1 cellular context compared by ENCODE assay signal in the genomic region with DNA sequence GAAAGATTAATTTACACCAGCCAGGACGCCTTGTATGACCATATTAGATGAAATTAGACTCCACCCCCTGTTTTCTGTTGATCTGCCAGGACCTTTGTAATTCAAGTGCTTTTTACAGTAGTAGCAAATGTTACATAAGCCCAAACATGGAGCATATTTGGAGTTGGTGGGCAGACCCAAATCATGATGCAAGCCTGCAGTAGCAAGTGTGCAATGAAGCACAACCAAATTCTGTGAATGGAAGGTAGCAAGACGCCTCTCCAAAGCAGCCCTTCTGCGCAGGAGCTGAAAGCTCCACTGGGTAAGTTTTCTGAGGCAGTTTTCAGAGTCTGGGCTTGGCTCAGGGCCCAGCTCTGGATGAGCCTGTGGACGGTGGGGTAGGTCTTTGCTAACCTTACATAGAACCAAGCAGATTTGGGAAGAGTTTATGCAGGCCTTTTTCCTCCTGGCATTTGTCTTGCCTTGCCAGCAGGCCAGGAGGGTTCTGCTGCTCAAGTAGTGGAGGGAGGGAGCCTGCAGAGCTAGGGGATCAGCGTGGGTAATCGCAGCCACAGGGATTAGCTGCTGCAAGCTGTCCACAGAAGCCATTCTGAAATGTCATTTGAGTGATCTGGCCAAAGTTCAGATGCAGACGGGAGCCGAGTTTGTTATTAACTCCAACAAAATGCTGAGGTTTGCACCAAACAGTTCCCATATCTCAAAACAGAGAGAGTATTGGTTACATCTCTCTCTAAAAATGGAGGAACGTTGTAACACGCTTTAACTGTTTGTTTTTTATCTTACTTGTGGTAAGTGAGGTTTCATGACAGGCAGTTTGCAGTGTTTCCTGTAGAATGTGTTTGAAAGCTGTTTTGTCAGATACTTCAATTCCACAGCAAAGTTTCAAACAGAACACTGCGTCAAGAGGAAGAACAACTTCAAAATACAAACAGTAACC.
TF ChIP-seq lines count a peak whose summit lies in the region.

No MANE protein-coding gene starts in this region.

TF ChIP-seq in HepG2, 621 proteins besides CTCF, POLR2A, EP300 and RAD21 (continued from another document and continues in another):
- TF ChIP-seq, protein P1, sequence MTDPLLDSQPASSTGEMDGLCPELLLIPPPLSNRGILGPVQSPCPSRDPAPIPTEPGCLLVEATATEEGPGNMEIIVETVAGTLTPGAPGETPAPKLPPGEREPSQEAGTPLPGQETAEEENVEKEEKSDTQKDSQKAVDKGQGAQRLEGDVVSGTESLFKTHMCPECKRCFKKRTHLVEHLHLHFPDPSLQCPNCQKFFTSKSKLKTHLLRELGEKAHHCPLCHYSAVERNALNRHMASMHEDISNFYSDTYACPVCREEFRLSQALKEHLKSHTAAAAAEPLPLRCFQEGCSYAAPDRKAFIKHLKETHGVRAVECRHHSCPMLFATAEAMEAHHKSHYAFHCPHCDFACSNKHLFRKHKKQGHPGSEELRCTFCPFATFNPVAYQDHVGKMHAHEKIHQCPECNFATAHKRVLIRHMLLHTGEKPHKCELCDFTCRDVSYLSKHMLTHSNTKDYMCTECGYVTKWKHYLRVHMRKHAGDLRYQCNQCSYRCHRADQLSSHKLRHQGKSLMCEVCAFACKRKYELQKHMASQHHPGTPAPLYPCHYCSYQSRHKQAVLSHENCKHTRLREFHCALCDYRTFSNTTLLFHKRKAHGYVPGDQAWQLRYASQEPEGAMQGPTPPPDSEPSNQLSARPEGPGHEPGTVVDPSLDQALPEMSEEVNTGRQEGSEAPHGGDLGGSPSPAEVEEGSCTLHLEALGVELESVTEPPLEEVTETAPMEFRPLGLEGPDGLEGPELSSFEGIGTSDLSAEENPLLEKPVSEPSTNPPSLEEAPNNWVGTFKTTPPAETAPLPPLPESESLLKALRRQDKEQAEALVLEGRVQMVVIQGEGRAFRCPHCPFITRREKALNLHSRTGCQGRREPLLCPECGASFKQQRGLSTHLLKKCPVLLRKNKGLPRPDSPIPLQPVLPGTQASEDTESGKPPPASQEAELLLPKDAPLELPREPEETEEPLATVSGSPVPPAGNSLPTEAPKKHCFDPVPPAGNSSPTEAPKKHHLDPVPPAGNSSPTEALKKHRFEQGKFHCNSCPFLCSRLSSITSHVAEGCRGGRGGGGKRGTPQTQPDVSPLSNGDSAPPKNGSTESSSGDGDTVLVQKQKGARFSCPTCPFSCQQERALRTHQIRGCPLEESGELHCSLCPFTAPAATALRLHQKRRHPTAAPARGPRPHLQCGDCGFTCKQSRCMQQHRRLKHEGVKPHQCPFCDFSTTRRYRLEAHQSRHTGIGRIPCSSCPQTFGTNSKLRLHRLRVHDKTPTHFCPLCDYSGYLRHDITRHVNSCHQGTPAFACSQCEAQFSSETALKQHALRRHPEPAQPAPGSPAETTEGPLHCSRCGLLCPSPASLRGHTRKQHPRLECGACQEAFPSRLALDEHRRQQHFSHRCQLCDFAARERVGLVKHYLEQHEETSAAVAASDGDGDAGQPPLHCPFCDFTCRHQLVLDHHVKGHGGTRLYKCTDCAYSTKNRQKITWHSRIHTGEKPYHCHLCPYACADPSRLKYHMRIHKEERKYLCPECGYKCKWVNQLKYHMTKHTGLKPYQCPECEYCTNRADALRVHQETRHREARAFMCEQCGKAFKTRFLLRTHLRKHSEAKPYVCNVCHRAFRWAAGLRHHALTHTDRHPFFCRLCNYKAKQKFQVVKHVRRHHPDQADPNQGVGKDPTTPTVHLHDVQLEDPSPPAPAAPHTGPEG (CRISPR knock-in tag; IDR thresholded peaks at IDR 0.05) = 0 out of 2 replicates have a peak, but pooled peaks have one; percentile 29
- TF ChIP-seq KLF12 (CRISPR knock-in tag; IDR thresholded peaks at IDR 0.05; ENCODE audit: borderline replicate concordance) (peak; percentile 24; the same call in 1 of the 2 replicates), NFE2L2 (IDR thresholded peaks at IDR 0.05; ENCODE audit: low read length) (no peak), HDAC2 (CRISPR knock-in tag; IDR thresholded peaks at IDR 0.05) (peak; percentile 69), NBN (conservative IDR thresholded peaks at IDR 0.05) (no peak), RBFOX2 (IDR thresholded peaks at IDR 0.05; ENCODE audit: low read depth, low read length) (no peak), GLI4 (CRISPR knock-in tag; IDR thresholded peaks at IDR 0.05; ENCODE audit: borderline replicate concordance) (0 out of 2 replicates have a peak, but pooled peaks have one; percentile 53), ISL2 (CRISPR knock-in tag; IDR thresholded peaks at IDR 0.05) (0 out of 2 replicates have a peak, but pooled peaks have one; percentile 7), ZNF124 (CRISPR knock-in tag; IDR thresholded peaks at IDR 0.05) (peak; percentile 45; the same call in 1 of the 2 replicates), WIZ (CRISPR knock-in tag; IDR thresholded peaks at IDR 0.05) (0 out of 2 replicates have a peak, but pooled peaks have one; percentile 34), GPN1 (CRISPR knock-in tag; IDR thresholded peaks at IDR 0.05; ENCODE audit: borderline replicate concordance) (no peak), KDM3A (CRISPR knock-in tag; IDR thresholded peaks at IDR 0.05; ENCODE audit: low read depth) (no peak; the same call in 1 of the 2 replicates), MAFG (CRISPR knock-in tag; IDR thresholded peaks at IDR 0.05) (no peak), ZSCAN25 (CRISPR knock-in tag; IDR thresholded peaks at IDR 0.05) (no peak), NFIC (IDR thresholded peaks at IDR 0.05; ENCODE audit: low read length) (0 out of 2 replicates have a peak, but pooled peaks have one; percentile 48), ZBTB7A (CRISPR knock-in tag; IDR thresholded peaks at IDR 0.05) (no peak), ETV6 (CRISPR knock-in tag; conservative IDR thresholded peaks at IDR 0.05) (no peak), GTF2F1 (IDR thresholded peaks at IDR 0.05; ENCODE audit: low read length) (no peak), ZNF850 (CRISPR knock-in tag; conservative IDR thresholded peaks at IDR 0.05) (no peak), ZNF556 (CRISPR knock-in tag; IDR thresholded peaks at IDR 0.05; ENCODE audit: borderline replicate concordance) (no peak), ZNF660 (CRISPR knock-in tag; IDR thresholded peaks at IDR 0.05; ENCODE audit: borderline replicate concordance, low read depth) (no peak), ZNF652 (CRISPR knock-in tag; IDR thresholded peaks at IDR 0.05; ENCODE audit: borderline replicate concordance, low read depth) (peak; percentile 59; the same call in 1 of the 2 replicates), NFKB2 (CRISPR knock-in tag; IDR thresholded peaks at IDR 0.05; ENCODE audit: borderline replicate concordance) (peak; percentile 65; the same call in 1 of the 2 replicates), EHMT2 (IDR thresholded peaks at IDR 0.05; ENCODE audit: borderline replicate concordance, low read depth, low read length) (no peak), SP140L (CRISPR knock-in tag; IDR thresholded peaks at IDR 0.05; ENCODE audit: borderline replicate concordance) (no peak), BRCA1 (CRISPR knock-in tag; IDR thresholded peaks at IDR 0.05) (no peak), ISX (CRISPR knock-in tag; conservative IDR thresholded peaks at IDR 0.05) (no peak), ZNF772 (CRISPR knock-in tag; IDR thresholded peaks at IDR 0.05) (peak; percentile 64; the same call in 1 of the 2 replicates), PHF5A (CRISPR knock-in tag; IDR thresholded peaks at IDR 0.05; ENCODE audit: low read depth, unreplicated experiment) (no peak), KMT2B (CRISPR knock-in tag; IDR thresholded peaks at IDR 0.05) (peak; percentile 22; the same call in 1 of the 2 replicates), RXRB (CRISPR knock-in tag; IDR thresholded peaks at IDR 0.05; ENCODE audit: borderline replicate concordance) (no peak; the same call in 1 of the 2 replicates)
- TF ChIP-seq, protein P2, sequence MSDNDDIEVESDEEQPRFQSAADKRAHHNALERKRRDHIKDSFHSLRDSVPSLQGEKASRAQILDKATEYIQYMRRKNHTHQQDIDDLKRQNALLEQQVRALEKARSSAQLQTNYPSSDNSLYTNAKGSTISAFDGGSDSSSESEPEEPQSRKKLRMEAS (IDR thresholded peaks at IDR 0.05) = peak; percentile 28; the same call in 1 of the 2 replicates
- TF ChIP-seq, protein P3, sequence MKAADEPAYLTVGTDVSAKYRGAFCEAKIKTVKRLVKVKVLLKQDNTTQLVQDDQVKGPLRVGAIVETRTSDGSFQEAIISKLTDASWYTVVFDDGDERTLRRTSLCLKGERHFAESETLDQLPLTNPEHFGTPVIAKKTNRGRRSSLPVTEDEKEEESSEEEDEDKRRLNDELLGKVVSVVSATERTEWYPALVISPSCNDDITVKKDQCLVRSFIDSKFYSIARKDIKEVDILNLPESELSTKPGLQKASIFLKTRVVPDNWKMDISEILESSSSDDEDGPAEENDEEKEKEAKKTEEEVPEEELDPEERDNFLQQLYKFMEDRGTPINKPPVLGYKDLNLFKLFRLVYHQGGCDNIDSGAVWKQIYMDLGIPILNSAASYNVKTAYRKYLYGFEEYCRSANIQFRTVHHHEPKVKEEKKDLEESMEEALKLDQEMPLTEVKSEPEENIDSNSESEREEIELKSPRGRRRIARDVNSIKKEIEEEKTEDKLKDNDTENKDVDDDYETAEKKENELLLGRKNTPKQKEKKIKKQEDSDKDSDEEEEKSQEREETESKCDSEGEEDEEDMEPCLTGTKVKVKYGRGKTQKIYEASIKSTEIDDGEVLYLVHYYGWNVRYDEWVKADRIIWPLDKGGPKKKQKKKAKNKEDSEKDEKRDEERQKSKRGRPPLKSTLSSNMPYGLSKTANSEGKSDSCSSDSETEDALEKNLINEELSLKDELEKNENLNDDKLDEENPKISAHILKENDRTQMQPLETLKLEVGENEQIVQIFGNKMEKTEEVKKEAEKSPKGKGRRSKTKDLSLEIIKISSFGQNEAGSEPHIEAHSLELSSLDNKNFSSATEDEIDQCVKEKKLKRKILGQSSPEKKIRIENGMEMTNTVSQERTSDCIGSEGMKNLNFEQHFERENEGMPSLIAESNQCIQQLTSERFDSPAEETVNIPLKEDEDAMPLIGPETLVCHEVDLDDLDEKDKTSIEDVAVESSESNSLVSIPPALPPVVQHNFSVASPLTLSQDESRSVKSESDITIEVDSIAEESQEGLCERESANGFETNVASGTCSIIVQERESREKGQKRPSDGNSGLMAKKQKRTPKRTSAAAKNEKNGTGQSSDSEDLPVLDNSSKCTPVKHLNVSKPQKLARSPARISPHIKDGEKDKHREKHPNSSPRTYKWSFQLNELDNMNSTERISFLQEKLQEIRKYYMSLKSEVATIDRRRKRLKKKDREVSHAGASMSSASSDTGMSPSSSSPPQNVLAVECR (CRISPR knock-in tag; IDR thresholded peaks at IDR 0.05; ENCODE audit: borderline replicate concordance) = peak; percentile 67; the same call in 1 of the 2 replicates
- TF ChIP-seq, protein P4, sequence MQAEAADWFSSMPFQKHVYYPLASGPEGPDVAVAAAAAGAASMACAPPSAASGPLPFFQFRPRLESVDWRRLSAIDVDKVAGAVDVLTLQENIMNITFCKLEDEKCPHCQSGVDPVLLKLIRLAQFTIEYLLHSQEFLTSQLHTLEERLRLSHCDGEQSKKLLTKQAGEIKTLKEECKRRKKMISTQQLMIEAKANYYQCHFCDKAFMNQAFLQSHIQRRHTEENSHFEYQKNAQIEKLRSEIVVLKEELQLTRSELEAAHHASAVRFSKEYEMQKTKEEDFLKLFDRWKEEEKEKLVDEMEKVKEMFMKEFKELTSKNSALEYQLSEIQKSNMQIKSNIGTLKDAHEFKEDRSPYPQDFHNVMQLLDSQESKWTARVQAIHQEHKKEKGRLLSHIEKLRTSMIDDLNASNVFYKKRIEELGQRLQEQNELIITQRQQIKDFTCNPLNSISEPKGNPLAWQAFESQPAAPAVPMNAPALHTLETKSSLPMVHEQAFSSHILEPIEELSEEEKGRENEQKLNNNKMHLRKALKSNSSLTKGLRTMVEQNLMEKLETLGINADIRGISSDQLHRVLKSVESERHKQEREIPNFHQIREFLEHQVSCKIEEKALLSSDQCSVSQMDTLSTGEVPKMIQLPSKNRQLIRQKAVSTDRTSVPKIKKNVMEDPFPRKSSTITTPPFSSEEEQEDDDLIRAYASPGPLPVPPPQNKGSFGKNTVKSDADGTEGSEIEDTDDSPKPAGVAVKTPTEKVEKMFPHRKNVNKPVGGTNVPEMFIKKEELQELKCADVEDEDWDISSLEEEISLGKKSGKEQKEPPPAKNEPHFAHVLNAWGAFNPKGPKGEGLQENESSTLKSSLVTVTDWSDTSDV (CRISPR knock-in tag; IDR thresholded peaks at IDR 0.05) = no peak
- TF ChIP-seq, protein P5, sequence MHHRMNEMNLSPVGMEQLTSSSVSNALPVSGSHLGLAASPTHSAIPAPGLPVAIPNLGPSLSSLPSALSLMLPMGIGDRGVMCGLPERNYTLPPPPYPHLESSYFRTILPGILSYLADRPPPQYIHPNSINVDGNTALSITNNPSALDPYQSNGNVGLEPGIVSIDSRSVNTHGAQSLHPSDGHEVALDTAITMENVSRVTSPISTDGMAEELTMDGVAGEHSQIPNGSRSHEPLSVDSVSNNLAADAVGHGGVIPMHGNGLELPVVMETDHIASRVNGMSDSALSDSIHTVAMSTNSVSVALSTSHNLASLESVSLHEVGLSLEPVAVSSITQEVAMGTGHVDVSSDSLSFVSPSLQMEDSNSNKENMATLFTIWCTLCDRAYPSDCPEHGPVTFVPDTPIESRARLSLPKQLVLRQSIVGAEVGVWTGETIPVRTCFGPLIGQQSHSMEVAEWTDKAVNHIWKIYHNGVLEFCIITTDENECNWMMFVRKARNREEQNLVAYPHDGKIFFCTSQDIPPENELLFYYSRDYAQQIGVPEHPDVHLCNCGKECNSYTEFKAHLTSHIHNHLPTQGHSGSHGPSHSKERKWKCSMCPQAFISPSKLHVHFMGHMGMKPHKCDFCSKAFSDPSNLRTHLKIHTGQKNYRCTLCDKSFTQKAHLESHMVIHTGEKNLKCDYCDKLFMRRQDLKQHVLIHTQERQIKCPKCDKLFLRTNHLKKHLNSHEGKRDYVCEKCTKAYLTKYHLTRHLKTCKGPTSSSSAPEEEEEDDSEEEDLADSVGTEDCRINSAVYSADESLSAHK (CRISPR knock-in tag; IDR thresholded peaks at IDR 0.05; ENCODE audit: borderline replicate concordance) = no peak
- TF ChIP-seq, protein P6, sequence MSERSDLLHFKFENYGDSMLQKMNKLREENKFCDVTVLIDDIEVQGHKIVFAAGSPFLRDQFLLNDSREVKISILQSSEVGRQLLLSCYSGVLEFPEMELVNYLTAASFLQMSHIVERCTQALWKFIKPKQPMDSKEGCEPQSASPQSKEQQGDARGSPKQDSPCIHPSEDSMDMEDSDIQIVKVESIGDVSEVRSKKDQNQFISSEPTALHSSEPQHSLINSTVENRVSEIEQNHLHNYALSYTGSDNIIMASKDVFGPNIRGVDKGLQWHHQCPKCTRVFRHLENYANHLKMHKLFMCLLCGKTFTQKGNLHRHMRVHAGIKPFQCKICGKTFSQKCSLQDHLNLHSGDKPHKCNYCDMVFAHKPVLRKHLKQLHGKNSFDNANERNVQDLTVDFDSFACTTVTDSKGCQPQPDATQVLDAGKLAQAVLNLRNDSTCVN (CRISPR knock-in tag; IDR thresholded peaks at IDR 0.05; ENCODE audit: borderline replicate concordance) = no peak
